Comparison of ENCODE assay signal across 1 cellular context in the genomic region with DNA sequence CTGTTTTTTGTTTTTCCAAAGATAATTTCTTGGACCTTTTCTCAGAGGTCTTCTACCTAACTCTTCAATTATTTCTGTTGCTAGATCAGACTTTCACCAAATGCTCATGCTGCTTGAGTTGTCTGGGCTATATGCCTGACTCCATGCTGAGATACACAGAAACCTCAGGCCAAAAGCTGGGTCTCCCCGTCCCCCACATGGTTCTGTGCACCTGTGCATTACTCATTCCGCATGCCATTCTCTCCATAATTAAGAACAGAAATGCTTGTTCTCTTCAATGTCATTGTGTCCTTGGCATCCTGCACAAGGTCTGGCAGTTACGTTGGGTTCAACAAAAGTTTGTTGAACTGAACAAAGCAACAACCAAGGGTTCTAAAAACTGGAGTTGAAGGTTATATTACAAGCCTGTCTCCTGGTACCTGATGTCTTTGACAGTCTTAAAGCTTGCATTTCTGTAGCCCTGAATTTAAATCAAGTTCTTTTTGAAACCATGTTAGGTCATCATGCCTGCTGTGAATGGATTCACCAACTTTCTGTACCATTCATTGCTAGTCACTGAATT.
TF ChIP-seq lines count a peak whose summit lies in the region.

No MANE protein-coding gene starts in this region.

TF ChIP-seq in GM23338, 12 proteins besides CTCF, POLR2A, EP300 and RAD21:
- TF ChIP-seq ZNF462 (CRISPR knock-in tag; IDR thresholded peaks at IDR 0.05) (no peak), ZNF331 (CRISPR knock-in tag; IDR thresholded peaks at IDR 0.05; ENCODE audit: low read depth) (no peak)
